ENCODE assay signal across 8 cellular contexts in the genomic region with DNA sequence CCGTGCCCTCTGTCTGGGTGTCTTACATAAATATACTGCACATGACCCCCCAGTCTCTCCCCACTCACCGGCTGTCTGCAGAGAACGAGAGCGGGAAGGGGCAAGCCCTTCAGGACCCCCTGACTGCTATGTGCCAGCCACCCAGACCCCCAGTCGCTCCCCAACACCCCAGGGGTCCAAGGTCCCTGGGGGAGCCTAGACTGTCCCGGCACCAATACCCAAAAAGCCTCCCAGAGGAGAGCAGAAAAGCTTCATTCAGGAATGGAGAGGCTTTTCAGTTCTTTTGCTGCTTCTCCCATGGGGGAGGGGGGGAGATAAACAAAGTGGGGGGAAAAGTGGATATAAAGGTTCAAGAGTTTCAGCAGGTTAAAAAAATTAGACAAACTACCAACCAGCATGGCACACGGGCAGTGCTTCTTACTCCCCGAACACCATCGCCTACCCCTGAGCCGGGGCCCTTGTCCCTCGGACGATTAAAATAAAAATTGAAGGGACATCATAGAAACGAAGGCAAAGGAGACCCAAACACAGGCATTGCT. TPM values are rescaled to one million over a fixed set of nuclear protein-coding genes. Genes with fewer than 3 reads are reported as not detected.
DNase-seq lines count a peak whose midpoint lies in the region; ATAC-seq, FAIRE-seq and TF ChIP-seq lines count a peak whose summit lies in the region.

No MANE protein-coding gene starts in this region.

- H3K36me3 Mint-ChIP-seq in activated T-helper 17 cell treated with anti-CD3 and anti-CD28 coated beads, Interleukin-2, amount 50 U/mL, for 72 hours (ENCODE audit: low read depth) = peaks cover 53% of the 10 kb centered on the region

- H3K27ac ChIP-seq in A549 (peak overlapping the region; percentile 92 to 99), stomach smooth muscle (ENCODE audit: low read length) (peak overlapping the region; percentile 94)

- TF ChIP-seq CTCF in A549 (IDR thresholded peaks at IDR 0.05) = no peak

- under 1% methylated on average over 8 of the region's 13 CpGs for WGBS in A549 (ENCODE audit: missing lambda C conversion rate)

- H3K4me1 ChIP-seq in A549 = peaks cover 55% of the 10 kb centered on the region
- H3K4me1 ChIP-seq in stomach smooth muscle (ENCODE audit: control insufficient read depth, insufficient read depth, low read length) = peaks cover 57% of the 10 kb centered on the region

- no peak for TF ChIP-seq RAD21 in A549 (conservative IDR thresholded peaks at IDR 0.05 in 1 of 2, IDR thresholded peaks at IDR 0.05 in 1 of 2)

- H3K4me2 ChIP-seq in A549 = peak overlapping the region; percentile 99

- H3K27me3 ChIP-seq in stomach smooth muscle (ENCODE audit: control insufficient read depth in 1 of 2, insufficient read depth in 2 of 2, low read length in 2 of 2) = no peaks in the 10 kb centered on the region

- no peaks in the 10 kb centered on the region for H3K27me3 Mint-ChIP-seq in activated T-helper 17 cell treated with anti-CD3 and anti-CD28 coated beads, Interleukin-2, amount 50 U/mL, for 72 hours

- no peak for ATAC-seq in A549
- ATAC-seq in activated T-helper 17 cell treated with anti-CD3 and anti-CD28 coated beads, Interleukin-2, amount 50 U/mL, for 72 hours (replicated peaks) = no peak
- ATAC-seq in GM19035 (IDR thresholded peaks at IDR 0.05; ENCODE audit: unreplicated experiment) = no peak

- POLR2A ChIA-PET in A549 (lab: Yijun Ruan, JAX) = interaction anchor here (0.6 kb wide), 1 partner anchor 62 kb away, joined by 6 read pairs; no protein-coding TSS in a partner anchor

- H3K9me3 ChIP-seq in A549 (no peaks in the 10 kb centered on the region), stomach smooth muscle (ENCODE audit: control insufficient read depth in 2 of 2, low read length in 2 of 2) (no peaks in the 10 kb centered on the region)

- TF ChIP-seq POLR2A in A549 (IDR thresholded peaks at IDR 0.05; ENCODE audit: low read length) = no peak

- peaks cover 38% of the 10 kb centered on the region for H3K4me1 Mint-ChIP-seq in activated T-helper 17 cell treated with anti-CD3 and anti-CD28 coated beads, Interleukin-2, amount 50 U/mL, for 72 hours

- no peaks in the 10 kb centered on the region for H3K9me3 Mint-ChIP-seq in activated T-helper 17 cell treated with anti-CD3 and anti-CD28 coated beads, Interleukin-2, amount 50 U/mL, for 72 hours

- FAIRE-seq in A549 (lab: Jason Lieb, UNC) (no peak), GM19239 (lab: Jason Lieb, UNC) (peak; percentile 40)

- H3K36me3 ChIP-seq in stomach smooth muscle (ENCODE audit: control insufficient read depth in 2 of 2, insufficient read depth in 2 of 2, low read length in 2 of 2) = peaks cover 3 to 7% of the 10 kb centered on the region in 2 donors

- peak overlapping the region; percentile 76 for H3K4me3 ChIP-seq in A549
- H3K4me3 ChIP-seq in iPS-11a (ENCODE audit: low read depth, low read length) = peak overlapping the region; percentile 89
- peak overlapping the region; percentile 81 to 96 for H3K4me3 ChIP-seq in stomach smooth muscle (ENCODE audit: low read length in 2 of 2)

- CTCF ChIA-PET in A549 (lab: Yijun Ruan, JAX) = no interaction called here

- no peak for TF ChIP-seq EP300 in A549 (IDR thresholded peaks at IDR 0.05)

- peak overlapping the region; percentile 92 for H3K27ac Mint-ChIP-seq in activated T-helper 17 cell treated with anti-CD3 and anti-CD28 coated beads, Interleukin-2, amount 50 U/mL, for 72 hours

- peak overlapping the region; percentile 94 to 97 for H3K9ac ChIP-seq in stomach smooth muscle (ENCODE audit: low read length in 2 of 2)

- peak overlapping the region; percentile 85 for H3K4me3 Mint-ChIP-seq in activated T-helper 17 cell treated with anti-CD3 and anti-CD28 coated beads, Interleukin-2, amount 50 U/mL, for 72 hours

- DNase-seq in A549 (ENCODE audit: low read depth in 1 of 2, low spot score in 1 of 2) (no peak), GM19239 (ENCODE audit: insufficient read length, low spot score) (no peak), AG20443 (ENCODE audit: low spot score) (no peak)
- DNase-seq in effector CD8-positive, alpha-beta T cell (lab: John Stamatoyannopoulos, UW) = no peak

TF ChIP-seq in A549, 52 proteins besides CTCF, POLR2A, EP300 and RAD21:
- TF ChIP-seq EHF (CRISPR knock-in tag; IDR thresholded peaks at IDR 0.05) (no peak), KDM1A (IDR thresholded peaks at IDR 0.05; ENCODE audit: low read depth) (no peak), MAFK (IDR thresholded peaks at IDR 0.05; ENCODE audit: partially characterized antibody) (no peak), FOSB (CRISPR knock-in tag; IDR thresholded peaks at IDR 0.05) (no peak)

RNA-seq across cellular contexts. Expression of gene CSNK1E, which starts 1.4 kb away (rescaled TPM):
- 58.3 and 60.9 TPM in 2 replicates for polyA plus RNA-seq in A549 (2011; rRNA removed)
- polyA plus RNA-seq in A549 (2012; cell fraction: cytosol; rRNA removed) = 123 and 153 TPM in 2 replicates
- 172 and 199 TPM in 2 replicates for polyA plus RNA-seq in A549 (2012; cell fraction: nucleus; rRNA removed)
- 57.1 to 63.3 TPM (median 59.3 TPM) in 3 replicates for polyA plus RNA-seq in A549 (2017; fragmentation: RNase III; extraction: RNeasy Plus Mini Kit Qiagen cat#74134 plus additional on column Dnase treatment)
- 85.9 and 117 TPM in 2 replicates for polyA minus RNA-seq in A549 (2011; rRNA and poly(A)+ RNA removed)
- total RNA-seq in activated T-helper 17 cell treated with anti-CD3 and anti-CD28 coated beads, Interleukin-2, amount 50 U/mL, for 72 hours = 100 to 1,000 TPM; 123 to 132 TPM

RNA-seq across cellular contexts. Expression of gene TMEM184B, which starts 43.1 kb away (rescaled TPM):
- polyA plus RNA-seq in A549 (2011; rRNA removed) (22.2 and 22.7 TPM in 2 replicates), A549 (2017; fragmentation: RNase III; extraction: RNeasy Plus Mini Kit Qiagen cat#74134 plus additional on column Dnase treatment) (33.2 to 36.8 TPM (median 36.6 TPM) in 3 replicates)
- 29.0 and 43.9 TPM in 2 replicates for polyA plus RNA-seq in A549 (2012; cell fraction: cytosol; rRNA removed)
- 46.3 and 64.3 TPM in 2 replicates for polyA plus RNA-seq in A549 (2012; cell fraction: nucleus; rRNA removed)
- polyA minus RNA-seq in A549 (2011; rRNA and poly(A)+ RNA removed) = 20.2 and 32.7 TPM in 2 replicates
- 10 to 100 TPM; 31.5 to 36.5 TPM for total RNA-seq in activated T-helper 17 cell treated with anti-CD3 and anti-CD28 coated beads, Interleukin-2, amount 50 U/mL, for 72 hours
